Comparison of ENCODE assay signal across 8 cellular contexts in the genomic region with DNA sequence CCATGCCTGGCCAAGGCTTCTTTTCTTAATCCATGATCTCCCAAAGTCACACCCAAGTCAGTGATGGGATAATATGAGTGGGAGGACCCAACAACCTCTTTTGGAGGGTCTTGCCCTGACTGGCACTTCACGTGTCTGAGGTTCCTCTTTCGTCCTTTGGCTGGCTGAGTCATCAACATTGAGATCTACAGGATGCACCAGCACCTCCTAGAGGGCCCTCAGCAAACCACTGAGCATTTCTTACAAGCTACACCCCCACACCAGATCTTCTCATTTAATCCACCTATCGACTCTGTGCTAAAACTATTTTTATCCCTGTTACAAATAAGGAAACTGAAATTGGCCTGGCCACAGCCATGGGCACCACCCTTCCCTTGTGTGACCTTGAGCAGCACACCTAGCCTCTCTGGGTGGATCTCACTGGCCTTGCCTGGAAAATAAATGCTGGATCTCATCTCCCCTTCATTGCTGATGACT.
DNase-seq lines count a peak whose midpoint lies in the region; ATAC-seq and TF ChIP-seq lines count a peak whose summit lies in the region.

No MANE protein-coding gene starts in this region.

- H3K27ac ChIP-seq in ascending aorta: no peak overlapping the region

- H3K27me3 ChIP-seq in ascending aorta: no peaks in the 10 kb centered on the region

- H3K4me1 ChIP-seq in ascending aorta: no peaks in the 10 kb centered on the region

- H3K27ac Mint-ChIP-seq in naive B cell: peak overlapping the region in 5 of 6 donors; percentile 86 to 94 (median 91)

- TF ChIP-seq CTCF in ascending aorta (IDR thresholded peaks at IDR 0.05): peak in 2 of 3 experiments; percentile 16 to 37

- DNase-seq in AML-193 (lab: John Stamatoyannopoulos, UW) (peak; percentile 85 to 88), GM19240 (ENCODE audit: insufficient read length, low spot score) (peak; percentile 75), T-helper 2 cell (peak in 4 of 5 experiments; percentile 51 to 89 (median 61)), ascending aorta (ENCODE audit: low spot score in 2 of 2) (peak in 1 of 2 donors; percentile 22), naive B cell (peak; percentile 79), HuH-7.5 (ENCODE audit: low spot score) (no peak), midbrain (lab: John Stamatoyannopoulos, UW) (no peak)

- no peak overlapping the region for H3K4me3 ChIP-seq in ascending aorta

- H3K4me3 Mint-ChIP-seq in naive B cell: peak overlapping the region in 7 of 8 donors; percentile 48 to 83 (median 65)

- H3K36me3 Mint-ChIP-seq in naive B cell: peaks cover 13 to 38% of the 10 kb centered on the region in 2 donors

- H3K9me3 ChIP-seq in ascending aorta: no peaks in the 10 kb centered on the region

- H3K4me1 Mint-ChIP-seq in naive B cell: peaks cover 67 to 84% (median 76%) of the 10 kb centered on the region in 3 donors

- H3K36me3 ChIP-seq in ascending aorta: no peaks in the 10 kb centered on the region

- intact Hi-C loops in ascending aorta (cut with DNase I): no loop called here

- H3K27me3 Mint-ChIP-seq in naive B cell: no peaks in the 10 kb centered on the region

- ATAC-seq in HG03159 (IDR thresholded peaks at IDR 0.05; ENCODE audit: unreplicated experiment) (peak; percentile 79), naive B cell (ENCODE audit: low read depth in 2 of 2) (peak; percentile 96 to 97)

- peaks cover 0 to 3% (median 0%) of the 10 kb centered on the region in 7 donors for H3K9me3 Mint-ChIP-seq in naive B cell

Comparison
In these comparisons a context has a peak if more than half of its experiments do, and no peak if none do; other contexts are left out.
1. DNase-seq: peak in AML-193 (2 of 2), GM19240 (single experiment), T-helper 2 cell (4 of 5) and naive B cell (single experiment); none in HuH-7.5 (single experiment) and midbrain (single experiment).